In genomic region chr5:89028579-89029272, GRCh38 we compare ENCODE assay signal across 19 cellular contexts.
A peak's percentile ranks its signal among the peaks of the same experiment; 100 is the strongest.
DNase-seq lines count a peak whose midpoint lies in the region; ATAC-seq and TF ChIP-seq lines count a peak whose summit lies in the region.
"Had no signal": no experiment of that assay in that cellular context is flagged by ENCODE, and none has a peak within 500 bp of the region (broad histone marks: within the 10 kb centered on the region; RNA-seq: fewer than 3 reads in every experiment).

No MANE protein-coding gene starts in this region.

- no peak overlapping the region for H3K4me3 ChIP-seq in mammary epithelial cell (replicated peaks in 1 of 3; ENCODE audit: insufficient read depth in 1 of 3, low read depth in 2 of 3, low read length in 3 of 3)
- H3K4me3 ChIP-seq: A549, SJSA1, thyroid gland had no signal

- intact Hi-C loops in mammary epithelial cell (cut with micrococcal nuclease): no loop called here
- intact Hi-C loops in MCF 10A (cut with micrococcal nuclease): no loop called here

- H3K4me3 Mint-ChIP-seq in MCF 10A (ENCODE audit: unreplicated experiment): no peak overlapping the region
- H3K4me3 Mint-ChIP-seq in stimulated activated naive B cell treated with anti-CD40 and anti-IgM and Interleukin-4, amounts not matched to agents 10 μg/mL and 1 μg/mL and 100 μg/mL, for 72 hours: no peak overlapping the region
- H3K4me3 Mint-ChIP-seq: activated CD4-positive, alpha-beta T cell treated with anti-CD3 and anti-CD28 coated beads, Interleukin-2, amount 10 ng/mL, durations not matched to agents 24 days and 14 days; CD4-positive, CD25-positive, alpha-beta regulatory T cell; H9 had no signal

- H3K4me1 Mint-ChIP-seq in MCF 10A (ENCODE audit: insufficient read depth, unreplicated experiment): no peaks in the 10 kb centered on the region
- peaks cover 8 to 24% of the 10 kb centered on the region in 2 donors for H3K4me1 Mint-ChIP-seq in stimulated activated naive B cell treated with anti-CD40 and anti-IgM and Interleukin-4, amounts not matched to agents 10 μg/mL and 1 μg/mL and 100 μg/mL, for 72 hours
- H3K4me1 Mint-ChIP-seq: activated CD4-positive, alpha-beta T cell treated with anti-CD3 and anti-CD28 coated beads, Interleukin-2, amount 10 ng/mL, durations not matched to agents 24 days and 14 days; CD4-positive, CD25-positive, alpha-beta regulatory T cell had no signal

- dilution Hi-C loops in mammary epithelial cell (cut with HindIII; ENCODE audit: low sequenced_read_pairs): no loop called here

- no peaks in the 10 kb centered on the region for H3K36me3 ChIP-seq in mammary epithelial cell (ENCODE audit: insufficient read depth, low read length)
- H3K36me3 ChIP-seq: SJSA1, thyroid gland had no signal

- H3K9me3 ChIP-seq in mammary epithelial cell (replicated peaks; ENCODE audit: insufficient read depth, low read length): peaks cover 21% of the 10 kb centered on the region
- H3K9me3 ChIP-seq: A549, thyroid gland had no signal

- no peaks in the 10 kb centered on the region for H3K79me2 ChIP-seq in mammary epithelial cell (ENCODE audit: insufficient read depth, low read length)

- in situ Hi-C loops in mammary epithelial cell (cut with MboI; ENCODE audit: low sequenced_read_pairs in 2 of 2): no loop called here

- no TSS peak for BruUV-seq in mammary epithelial cell (replicated peaks; lab: Mats Ljungman, UMichigan)
- no TSS peak for BruUV-seq in MCF 10A (replicated peaks; lab: Mats Ljungman, UMichigan)

- H3K9ac ChIP-seq in mammary epithelial cell (ENCODE audit: insufficient read depth, low read length): no peak overlapping the region

- H4K20me1 ChIP-seq in mammary epithelial cell (ENCODE audit: insufficient read depth, low read length): no peaks in the 10 kb centered on the region

- CTCF ChIA-PET in mammary epithelial cell (lab: Charles Lee; ENCODE audit: low non-redundant PET): no interaction called here
- CTCF ChIA-PET in MCF 10A (lab: Yijun Ruan, JAX): no interaction called here

- peak; percentile 90 for DNase-seq in mammary epithelial cell
- no peak for DNase-seq in MCF 10A (ENCODE audit: unreplicated experiment)
- DNase-seq in RKO (ENCODE audit: low spot score): peak; percentile 44
- peak; percentile 78 for DNase-seq in epithelial cell of prostate (ENCODE audit: low read depth, low spot score)
- DNase-seq in stimulated activated naive B cell treated with anti-CD40 and anti-IgM and Interleukin-4, amounts not matched to agents 10 μg/mL and 1 μg/mL and 100 μg/mL, for 72 hours: no peak
- no peak for DNase-seq in activated effector memory CD4-positive, alpha-beta T cell treated with anti-CD3 and anti-CD28 coated beads, Interleukin-2, amount 50 U/mL, for 16 hours
- DNase-seq in activated CD4-positive, alpha-beta T cell treated with anti-CD3 and anti-CD28 coated beads, Interleukin-2, amount 50 U/mL, for 4 hours: no peak
- DNase-seq in NCI-H2029 (lab: John Stamatoyannopoulos, UW): no peak
- DNase-seq: activated CD4-positive, alpha-beta T cell treated with anti-CD3 and anti-CD28 coated beads, Interleukin-2, amount 10 ng/mL, durations not matched to agents 24 days and 14 days; activated gamma-delta T cell treated with Interleukin-2 at 50 U/mL for 16 hours; CD4-positive, CD25-positive, alpha-beta regulatory T cell; DMS79; H9; left cardiac atrium; NCI-H2081 treated with DMSO at 0.1 percent for 48 hours; NCI-H510A treated with DMSO at 0.1 percent for 48 hours; thyroid gland had no signal

- H3K4me2 ChIP-seq in mammary epithelial cell (ENCODE audit: insufficient read depth, low read depth, low read length): no peak overlapping the region
- H3K4me2 ChIP-seq: A549 had no signal

- no peaks in the 10 kb centered on the region for H3K36me3 Mint-ChIP-seq in MCF 10A (ENCODE audit: insufficient read depth, unreplicated experiment)
- H3K36me3 Mint-ChIP-seq in stimulated activated naive B cell treated with anti-CD40 and anti-IgM and Interleukin-4, amounts not matched to agents 10 μg/mL and 1 μg/mL and 100 μg/mL, for 72 hours: peaks cover 13 to 23% of the 10 kb centered on the region in 2 donors
- H3K36me3 Mint-ChIP-seq: CD4-positive, CD25-positive, alpha-beta regulatory T cell had no signal

- H3K27ac Mint-ChIP-seq in MCF 10A (ENCODE audit: low read depth, unreplicated experiment): no peak overlapping the region
- no peak overlapping the region for H3K27ac Mint-ChIP-seq in stimulated activated naive B cell treated with anti-CD40 and anti-IgM and Interleukin-4, amounts not matched to agents 10 μg/mL and 1 μg/mL and 100 μg/mL, for 72 hours
- H3K27ac Mint-ChIP-seq: activated CD4-positive, alpha-beta T cell treated with anti-CD3 and anti-CD28 coated beads, Interleukin-2, amount 10 ng/mL, durations not matched to agents 24 days and 14 days; CD4-positive, CD25-positive, alpha-beta regulatory T cell; H9 had no signal

- H3K9me3 Mint-ChIP-seq in MCF 10A (ENCODE audit: unreplicated experiment): peaks cover 7% of the 10 kb centered on the region
- peaks cover 0 to 8% of the 10 kb centered on the region in 2 donors for H3K9me3 Mint-ChIP-seq in stimulated activated naive B cell treated with anti-CD40 and anti-IgM and Interleukin-4, amounts not matched to agents 10 μg/mL and 1 μg/mL and 100 μg/mL, for 72 hours
- H3K9me3 Mint-ChIP-seq: activated CD4-positive, alpha-beta T cell treated with anti-CD3 and anti-CD28 coated beads, Interleukin-2, amount 10 ng/mL, durations not matched to agents 24 days and 14 days had no signal

- TF ChIP-seq CTCF in mammary epithelial cell (conservative IDR thresholded peaks at IDR 0.05 in 1 of 2, IDR thresholded peaks at IDR 0.05 in 1 of 2; ENCODE audit: extremely low read depth in 1 of 2, insufficient read depth in 1 of 2, low read depth in 1 of 2, low read length in 2 of 2): no peak
- TF ChIP-seq CTCF in MCF 10A (IDR thresholded peaks at IDR 0.05; ENCODE audit: unreplicated experiment): no peak

- H2AFZ ChIP-seq in mammary epithelial cell (ENCODE audit: low read depth, low read length): no peak overlapping the region

- WGBS in mammary epithelial cell (ENCODE audit: low coverage, missing lambda C conversion rate): 5% methylated on average over 2 of the region's 2 CpGs

- ATAC-seq in stimulated activated naive B cell treated with anti-CD40 and anti-IgM and Interleukin-4, amounts not matched to agents 10 μg/mL and 1 μg/mL and 100 μg/mL, for 72 hours (replicated peaks): peak; percentile 29 to 64
- ATAC-seq: A549, left cardiac atrium had no signal

- H3K27ac ChIP-seq in mammary epithelial cell (ENCODE audit: insufficient read depth, low read depth, low read length) (no peak overlapping the region), epithelial cell of prostate (no peak overlapping the region)
- H3K27ac ChIP-seq: A549, SJSA1, thyroid gland had no signal

- POLR2A ChIA-PET in MCF 10A (lab: Yijun Ruan, JAX): no interaction called here

- H3K4me1 ChIP-seq in mammary epithelial cell (ENCODE audit: insufficient read depth, low read length): peaks cover 4% of the 10 kb centered on the region
- H3K4me1 ChIP-seq: A549, thyroid gland had no signal

- H3K27me3 ChIP-seq in mammary epithelial cell (ENCODE audit: insufficient read depth, low read length): peaks cover 29% of the 10 kb centered on the region
- H3K27me3 ChIP-seq: SJSA1, thyroid gland had no signal

- no peaks in the 10 kb centered on the region for H3K27me3 Mint-ChIP-seq in MCF 10A (ENCODE audit: insufficient read depth, unreplicated experiment)
- no peaks in the 10 kb centered on the region for H3K27me3 Mint-ChIP-seq in stimulated activated naive B cell treated with anti-CD40 and anti-IgM and Interleukin-4, amounts not matched to agents 10 μg/mL and 1 μg/mL and 100 μg/mL, for 72 hours
- H3K27me3 Mint-ChIP-seq: activated CD4-positive, alpha-beta T cell treated with anti-CD3 and anti-CD28 coated beads, Interleukin-2, amount 10 ng/mL, durations not matched to agents 24 days and 14 days had no signal

Comparison
In these comparisons a context has a peak if more than half of its experiments do, and no peak if none do; other contexts are left out.
1. DNase-seq: peak in mammary epithelial cell (single experiment), RKO (single experiment) and epithelial cell of prostate (single experiment); none in MCF 10A (single experiment), stimulated activated naive B cell treated with anti-CD40 and anti-IgM and Interleukin-4, amounts not matched to agents 10 μg/mL and 1 μg/mL and 100 μg/mL, for 72 hours (single experiment), activated effector memory CD4-positive, alpha-beta T cell treated with anti-CD3 and anti-CD28 coated beads, Interleukin-2, amount 50 U/mL, for 16 hours (single experiment), activated CD4-positive, alpha-beta T cell treated with anti-CD3 and anti-CD28 coated beads, Interleukin-2, amount 50 U/mL, for 4 hours (0 of 2) and NCI-H2029 (single experiment).